2 cellular contexts compared by ENCODE assay signal in genomic region chr10:14499610-14499904, GRCh38.
TF ChIP-seq lines count a peak whose summit lies in the region.

No MANE protein-coding gene starts in this region.

TF ChIP-seq in GM12878, 131 proteins besides CTCF, POLR2A, EP300 and RAD21:
- no peak for TF ChIP-seq PKNOX1 (IDR thresholded peaks at IDR 0.05)
- TF ChIP-seq MYB (IDR thresholded peaks at IDR 0.05; ENCODE audit: borderline replicate concordance, low read depth, low read length) = no peak
- no peak for TF ChIP-seq YY1 (IDR thresholded peaks at IDR 0.05; ENCODE audit: low read depth, low read length)
- no peak for TF ChIP-seq IKZF1 (conservative IDR thresholded peaks at IDR 0.05)
- no peak for TF ChIP-seq TARDBP (IDR thresholded peaks at IDR 0.05; ENCODE audit: borderline replicate concordance)
- TF ChIP-seq SRF (IDR thresholded peaks at IDR 0.05; ENCODE audit: low read depth in 2 of 2, low read length in 2 of 2) = no peak
- no peak for TF ChIP-seq MYC (IDR thresholded peaks at IDR 0.05; ENCODE audit: insufficient read depth, insufficient read length, insufficient replicate concordance, low read length, severe bottlenecking)
- TF ChIP-seq ASH2L (IDR thresholded peaks at IDR 0.05; ENCODE audit: borderline replicate concordance, low read depth) = no peak
- TF ChIP-seq SMARCA5 (IDR thresholded peaks at IDR 0.05) = no peak
- TF ChIP-seq ELK1 (IDR thresholded peaks at IDR 0.05; ENCODE audit: low read depth, low read length) = no peak
- TF ChIP-seq NBN (IDR thresholded peaks at IDR 0.05) = no peak
- TF ChIP-seq, protein P1, sequence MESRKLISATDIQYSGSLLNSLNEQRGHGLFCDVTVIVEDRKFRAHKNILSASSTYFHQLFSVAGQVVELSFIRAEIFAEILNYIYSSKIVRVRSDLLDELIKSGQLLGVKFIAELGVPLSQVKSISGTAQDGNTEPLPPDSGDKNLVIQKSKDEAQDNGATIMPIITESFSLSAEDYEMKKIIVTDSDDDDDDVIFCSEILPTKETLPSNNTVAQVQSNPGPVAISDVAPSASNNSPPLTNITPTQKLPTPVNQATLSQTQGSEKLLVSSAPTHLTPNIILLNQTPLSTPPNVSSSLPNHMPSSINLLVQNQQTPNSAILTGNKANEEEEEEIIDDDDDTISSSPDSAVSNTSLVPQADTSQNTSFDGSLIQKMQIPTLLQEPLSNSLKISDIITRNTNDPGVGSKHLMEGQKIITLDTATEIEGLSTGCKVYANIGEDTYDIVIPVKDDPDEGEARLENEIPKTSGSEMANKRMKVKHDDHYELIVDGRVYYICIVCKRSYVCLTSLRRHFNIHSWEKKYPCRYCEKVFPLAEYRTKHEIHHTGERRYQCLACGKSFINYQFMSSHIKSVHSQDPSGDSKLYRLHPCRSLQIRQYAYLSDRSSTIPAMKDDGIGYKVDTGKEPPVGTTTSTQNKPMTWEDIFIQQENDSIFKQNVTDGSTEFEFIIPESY (IDR thresholded peaks at IDR 0.05) = no peak
- TF ChIP-seq CHD4 (IDR thresholded peaks at IDR 0.05) = no peak
- no peak for TF ChIP-seq HSF1 (IDR thresholded peaks at IDR 0.05; ENCODE audit: low read depth, low read length)

TF ChIP-seq in HepG2, 621 proteins besides CTCF, POLR2A, EP300 and RAD21 (continued from another document):
- TF ChIP-seq, protein P1 (CRISPR knock-in tag; IDR thresholded peaks at IDR 0.05) = 0 out of 2 replicates have a peak, but pooled peaks have one; percentile 67
